In genomic region chr17:29621751-29622194, GRCh38 we compare ENCODE assay signal across 11 cellular contexts. TPM values are rescaled to one million over a fixed set of nuclear protein-coding genes. Genes with fewer than 3 reads are reported as not detected.
DNase-seq lines count a peak whose midpoint lies in the region; ATAC-seq, FAIRE-seq and TF ChIP-seq lines count a peak whose summit lies in the region.
"Had no signal": no experiment of that assay in that cellular context is flagged by ENCODE, and none has a peak within 500 bp of the region (broad histone marks: within the 10 kb centered on the region; RNA-seq: fewer than 3 reads in every experiment).

No MANE protein-coding gene starts in this region.

- H3K36me3 Mint-ChIP-seq in central memory CD8-positive, alpha-beta T cell (ENCODE audit: insufficient read depth) = peaks cover 11% of the 10 kb centered on the region
- peaks cover 0 to 4% (median 0%) of the 10 kb centered on the region in 5 donors for H3K36me3 Mint-ChIP-seq in naive thymus-derived CD4-positive, alpha-beta T cell

- TF ChIP-seq CTCF in AG04449 (IDR thresholded peaks at IDR 0.05; ENCODE audit: insufficient read depth, low read length, missing control alignments) = no peak

- ATAC-seq in central memory CD8-positive, alpha-beta T cell (replicated peaks; ENCODE audit: extremely low read depth, poor library complexity, severe bottlenecking) = no peak
- no peak for ATAC-seq in naive thymus-derived CD4-positive, alpha-beta T cell
- ATAC-seq in HG03039 (IDR thresholded peaks at IDR 0.05; ENCODE audit: unreplicated experiment) = no peak

- 71% methylated on average over 8 of the region's 8 CpGs for WGBS in HUES64

- H3K4me3 ChIP-seq in AG04449 (ENCODE audit: low read depth, low read length) (peak overlapping the region; percentile 79), HUES64 (ENCODE audit: low read length) (peak overlapping the region; percentile 72)
- H3K4me3 ChIP-seq in naive thymus-derived CD4-positive, alpha-beta T cell (ENCODE audit: low read length) = peak overlapping the region; percentile 68

- CTCF ChIA-PET in AG04449 (lab: Yijun Ruan, JAX) = interaction anchor here (0.7 to 12.9 kb wide), 7 partner anchors 7 to 471 kb away, joined by 3 to 210 read pairs (median 25); no protein-coding TSS in a partner anchor
- CTCF ChIA-PET in naive thymus-derived CD4-positive, alpha-beta T cell (lab: Charles Lee) = interaction anchor here (0.7 to 1.1 kb wide), 2 partner anchors 21 to 43 kb away, joined by 3 read pairs; no protein-coding TSS in a partner anchor

- H3K4me1 Mint-ChIP-seq in central memory CD8-positive, alpha-beta T cell = peaks cover 31% of the 10 kb centered on the region
- H3K4me1 Mint-ChIP-seq in naive thymus-derived CD4-positive, alpha-beta T cell = peaks cover 16 to 52% (median 41%) of the 10 kb centered on the region in 7 donors

- H3K4me1 ChIP-seq in HUES64 (ENCODE audit: insufficient read depth, low read length) = peaks cover 7% of the 10 kb centered on the region
- H3K4me1 ChIP-seq in naive thymus-derived CD4-positive, alpha-beta T cell (ENCODE audit: control insufficient read depth in 2 of 2, insufficient read depth in 2 of 2, low read length in 2 of 2) = peaks cover 14 to 23% of the 10 kb centered on the region in 2 donors

- peaks cover 59% of the 10 kb centered on the region for H3K27me3 ChIP-seq in HUES64 (ENCODE audit: insufficient read depth, low read length)
- no peaks in the 10 kb centered on the region for H3K27me3 ChIP-seq in naive thymus-derived CD4-positive, alpha-beta T cell (ENCODE audit: control insufficient read depth in 2 of 2, insufficient read depth in 2 of 2, low read length in 2 of 2)

- intact Hi-C loops in naive thymus-derived CD4-positive, alpha-beta T cell (cut with micrococcal nuclease) = no loop called here

- DNase-seq in AG04449 (ENCODE audit: low read depth, low spot score) (no peak), frontal cortex (ENCODE audit: low spot score in 2 of 2) (no peak), SIG-M5 (lab: John Stamatoyannopoulos, UW) (no peak), NOMO-1 treated with DMSO at 0.1 percent for 48 hours (lab: John Stamatoyannopoulos, UW; ENCODE audit: unreplicated experiment) (no peak)
- DNase-seq in central memory CD8-positive, alpha-beta T cell (ENCODE audit: low spot score in 2 of 2) = no peak
- DNase-seq in naive thymus-derived CD4-positive, alpha-beta T cell = no peak
- DNase-seq: activated CD4-positive, alpha-beta T cell treated with anti-CD3 and anti-CD28 coated beads, Interleukin-2, amount 50 U/mL, for 1 hour had no signal

- no peaks in the 10 kb centered on the region for H3K36me3 ChIP-seq in HUES64 (ENCODE audit: insufficient read depth, low read length)
- no peaks in the 10 kb centered on the region for H3K36me3 ChIP-seq in naive thymus-derived CD4-positive, alpha-beta T cell (ENCODE audit: control insufficient read depth in 2 of 3, insufficient read depth in 3 of 3, low read length in 3 of 3)

- no peaks in the 10 kb centered on the region for H3K9me3 ChIP-seq in HUES64 (ENCODE audit: insufficient read depth, low read depth, low read length)
- H3K9me3 ChIP-seq in naive thymus-derived CD4-positive, alpha-beta T cell (ENCODE audit: control insufficient read depth in 2 of 3, low read length in 3 of 3) = no peaks in the 10 kb centered on the region
- H3K9me3 ChIP-seq: left lung had no signal

- no peaks in the 10 kb centered on the region for H3K9me3 Mint-ChIP-seq in central memory CD8-positive, alpha-beta T cell
- no peaks in the 10 kb centered on the region for H3K9me3 Mint-ChIP-seq in naive thymus-derived CD4-positive, alpha-beta T cell

- no peaks in the 10 kb centered on the region for H3K27me3 Mint-ChIP-seq in central memory CD8-positive, alpha-beta T cell
- peaks cover 0 to 14% (median 0%) of the 10 kb centered on the region in 5 donors for H3K27me3 Mint-ChIP-seq in naive thymus-derived CD4-positive, alpha-beta T cell

- no peak overlapping the region for H3K27ac ChIP-seq in HUES64 (ENCODE audit: low read depth, low read length)
- H3K27ac ChIP-seq in naive thymus-derived CD4-positive, alpha-beta T cell (ENCODE audit: low read depth, low read length) = no peak overlapping the region
- H3K27ac ChIP-seq: HL-60, left lung had no signal

- no peak for FAIRE-seq in frontal cortex (lab: Jason Lieb, UNC)

- POLR2A ChIA-PET in AG04449 (lab: Yijun Ruan, JAX) = interaction anchor here (0.6 kb wide), 1 partner anchor 141 kb away, joined by 3 read pairs; no protein-coding TSS in a partner anchor
- POLR2A ChIA-PET in naive thymus-derived CD4-positive, alpha-beta T cell (lab: Charles Lee) = interaction anchor here (1.7 kb wide), 1 partner anchor 54 kb away, joined by 3 read pairs; no protein-coding TSS in a partner anchor

- no peak overlapping the region for H3K9ac ChIP-seq in HUES64 (ENCODE audit: low read depth, low read length)

- H3K4me3 Mint-ChIP-seq in central memory CD8-positive, alpha-beta T cell = peak overlapping the region; percentile 71
- H3K4me3 Mint-ChIP-seq in naive thymus-derived CD4-positive, alpha-beta T cell = peak overlapping the region; percentile 61 to 85 (median 76)

- H3K27ac Mint-ChIP-seq in central memory CD8-positive, alpha-beta T cell (ENCODE audit: low read depth) = no peak overlapping the region
- peak overlapping the region in 1 of 9 donors; percentile 53 for H3K27ac Mint-ChIP-seq in naive thymus-derived CD4-positive, alpha-beta T cell

RNA-seq across cellular contexts. Expression of gene CORO6, which starts 0.9 kb away (rescaled TPM):
- polyA plus RNA-seq in HUES64 (2013, experiment 1 of 2) = 1.1 TPM
- polyA plus RNA-seq in HUES64 (2013, experiment 2 of 2) = 2.1 TPM
- 1 to 10 TPM; 1.4 to 3.1 (median 1.7) TPM for total RNA-seq in naive thymus-derived CD4-positive, alpha-beta T cell
- under 1 TPM; 0.15 to 0.35 TPM for polyA plus RNA-seq in naive thymus-derived CD4-positive, alpha-beta T cell
- 0.82 TPM for total RNA-seq in frontal cortex

RNA-seq across cellular contexts. Expression of gene ANKRD13B, which starts 28.8 kb away (rescaled TPM):
- 12.1 TPM for polyA plus RNA-seq in HUES64 (2013, experiment 1 of 2)
- polyA plus RNA-seq in HUES64 (2013, experiment 2 of 2) = 12.9 TPM
- 1 to 10 TPM in 3 of 5 experiments, under 1 TPM in 2; 0.70 to 9.8 (median 1.5) TPM for total RNA-seq in naive thymus-derived CD4-positive, alpha-beta T cell
- under 1 TPM in 1 of 2 donors, not detected in 1; 0.51 TPM for polyA plus RNA-seq in naive thymus-derived CD4-positive, alpha-beta T cell
- 19.6 TPM for total RNA-seq in frontal cortex

RNA-seq across cellular contexts. Expression of gene GIT1, which starts 32.3 kb away (rescaled TPM):
- 32.9 TPM for polyA plus RNA-seq in HUES64 (2013, experiment 1 of 2)
- 36.4 TPM for polyA plus RNA-seq in HUES64 (2013, experiment 2 of 2)
- total RNA-seq in naive thymus-derived CD4-positive, alpha-beta T cell = 10 to 100 TPM; 42.5 to 76.3 (median 62.4) TPM
- 10 to 100 TPM in 1 of 2 donors, 1 to 10 TPM in 1; 6.8 to 20.0 TPM for polyA plus RNA-seq in naive thymus-derived CD4-positive, alpha-beta T cell
- total RNA-seq in frontal cortex = 30.6 TPM

RNA-seq across cellular contexts. Expression of gene TP53I13, which starts 53.3 kb away (rescaled TPM):
- polyA plus RNA-seq in HUES64 (2013, experiment 1 of 2) = 12.2 TPM
- polyA plus RNA-seq in HUES64 (2013, experiment 2 of 2) = 17.8 TPM
- total RNA-seq in naive thymus-derived CD4-positive, alpha-beta T cell = 10 to 100 TPM; 61.6 to 87.5 (median 62.8) TPM
- 10 to 100 TPM; 19.3 to 26.8 TPM for polyA plus RNA-seq in naive thymus-derived CD4-positive, alpha-beta T cell
- 4.9 TPM for total RNA-seq in frontal cortex

RNA-seq across cellular contexts. Expression of gene ABHD15, which starts 54.9 kb away (rescaled TPM):
- 0.40 TPM for polyA plus RNA-seq in HUES64 (2013, experiment 1 of 2)
- 0.63 TPM for polyA plus RNA-seq in HUES64 (2013, experiment 2 of 2)
- 10 to 100 TPM in 2 of 5 experiments, 1 to 10 TPM in 3; 8.6 to 17.6 (median 10.0) TPM for total RNA-seq in naive thymus-derived CD4-positive, alpha-beta T cell
- 1 to 10 TPM; 3.1 to 5.3 TPM for polyA plus RNA-seq in naive thymus-derived CD4-positive, alpha-beta T cell
- 0.41 TPM for total RNA-seq in frontal cortex
